In the genomic region with DNA sequence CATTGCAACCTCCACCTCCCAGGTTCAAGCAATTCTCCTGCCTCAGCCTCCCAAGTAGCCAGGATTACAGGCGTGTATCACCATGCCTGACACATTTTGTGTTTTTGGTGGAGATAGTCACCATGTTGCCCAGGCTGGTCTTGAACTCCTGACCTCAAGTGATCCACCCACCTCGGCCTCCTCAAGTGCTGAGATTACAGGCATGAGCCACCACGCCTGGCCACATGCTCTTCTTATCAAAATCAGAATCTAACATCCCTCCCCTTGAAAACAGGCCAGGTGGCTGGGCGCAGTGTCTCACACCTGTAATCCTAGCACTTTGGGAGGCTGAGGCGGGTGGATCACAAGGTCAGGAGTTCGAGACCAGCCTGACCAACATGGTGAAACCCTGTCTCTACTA, we compare ENCODE assay signal across 4 cellular contexts. TPM values are rescaled to one million over a fixed set of nuclear protein-coding genes. Genes with fewer than 3 reads are reported as not detected.
"Had no signal": no experiment of that assay in that cellular context is flagged by ENCODE, and none has a peak within 500 bp of the region (broad histone marks: within the 10 kb centered on the region; RNA-seq: fewer than 3 reads in every experiment).

No MANE protein-coding gene starts in this region.

RNA-seq across cellular contexts. Expression of gene XIRP1, which starts 21.5 kb away (rescaled TPM):
- total RNA-seq: MCF 10A, NCI-H460, OCI-LY7, PC-9 had no signal
